Comparison of ENCODE assay signal across 13 cellular contexts in genomic region chr11:46315783-46316563, GRCh38. TPM values are rescaled to one million over a fixed set of nuclear protein-coding genes. Genes with fewer than 3 reads are reported as not detected.
DNase-seq lines count a peak whose midpoint lies in the region; ATAC-seq, FAIRE-seq and TF ChIP-seq lines count a peak whose summit lies in the region.
"Had no signal": no experiment of that assay in that cellular context is flagged by ENCODE, and none has a peak within 500 bp of the region (broad histone marks: within the 10 kb centered on the region; RNA-seq: fewer than 3 reads in every experiment).

No MANE protein-coding gene starts in this region.

- no peaks in the 10 kb centered on the region for H3K9me2 ChIP-seq in MM.1S (replicated peaks; ENCODE audit: insufficient read depth, low read length)

- POLR2A ChIA-PET in HepG2 (lab: Yijun Ruan, JAX): interaction anchor here (4.2 kb wide), 1 partner anchor 73 kb away, joined by 33 read pairs; no protein-coding TSS in a partner anchor
- POLR2A ChIA-PET in HEK293T (lab: Yijun Ruan, JAX): interaction anchor here (1.0 to 3.6 kb wide), 3 partner anchors 21 to 77 kb away, joined by 3 to 38 read pairs (median 15); no protein-coding TSS in a partner anchor

- H3K4me1 ChIP-seq in HepG2 (ENCODE audit: insufficient read depth, low read length) (peaks cover 10% of the 10 kb centered on the region; the same call in 1 of the 2 replicates), MM.1S (ENCODE audit: low read length) (peaks cover 7% of the 10 kb centered on the region; the same call in 1 of the 2 replicates)
- H3K4me1 ChIP-seq: SJCRH30 had no signal

- H3K9me3 Mint-ChIP-seq in Calu3 (ENCODE audit: low read depth, unreplicated experiment): no peaks in the 10 kb centered on the region
- H3K9me3 Mint-ChIP-seq: activated T-cell treated with anti-CD3 and anti-CD28 coated beads, Interleukin-2, amount 50 U/mL, for 24 hours had no signal

- no peak overlapping the region for H3K27ac Mint-ChIP-seq in Calu3 (ENCODE audit: unreplicated experiment)
- H3K27ac Mint-ChIP-seq: activated naive CD4-positive, alpha-beta T cell treated with anti-CD3 and anti-CD28 coated beads, Interleukin-2, amount 50 U/mL, for 72 hours; activated T-cell treated with anti-CD3 and anti-CD28 coated beads, Interleukin-2, amount 50 U/mL, for 24 hours had no signal

- H4K20me1 ChIP-seq in HepG2 (ENCODE audit: insufficient read depth, low read length): no peaks in the 10 kb centered on the region
- H4K20me1 ChIP-seq in MM.1S (ENCODE audit: insufficient read depth, low read length): no peaks in the 10 kb centered on the region

- WGBS in HepG2 (ENCODE audit: low lambda C conversion rate): 58% methylated on average over 7 of the region's 12 CpGs

- H3K79me2 ChIP-seq in HepG2 (ENCODE audit: insufficient read depth, low read length) (no peaks in the 10 kb centered on the region), MM.1S (ENCODE audit: low read length) (no peaks in the 10 kb centered on the region)

- H3K36me3 Mint-ChIP-seq in Calu3 (ENCODE audit: insufficient read depth, unreplicated experiment): peaks cover 10% of the 10 kb centered on the region

- intact Hi-C loops in Calu3 (cut with micrococcal nuclease; ENCODE audit: unreplicated experiment) (no loop called here), HepG2 (cut with micrococcal nuclease; ENCODE audit: unreplicated experiment) (no loop called here)

- peaks cover 16% of the 10 kb centered on the region for H3K4me1 Mint-ChIP-seq in Calu3 (ENCODE audit: low read depth, unreplicated experiment)

- TF ChIP-seq EP300 in HepG2 (IDR thresholded peaks at IDR 0.05; ENCODE audit: low read depth in 2 of 2, low read length in 2 of 2) (no peak), HepG2 (CRISPR knock-in tag; IDR thresholded peaks at IDR 0.05; ENCODE audit: borderline replicate concordance) (no peak)

- peak; percentile 43 for ATAC-seq in HepG2
- no peak for ATAC-seq in HG03025 (IDR thresholded peaks at IDR 0.05; ENCODE audit: low FRiP score, unreplicated experiment)

- in situ Hi-C loops in HepG2 (cut with HindIII; ENCODE audit: extremely low pct_ligation_motif_present, low pct_unique_long_range_greater_than_20kb): no loop called here

- no peak for TF ChIP-seq RAD21 in HepG2 (CRISPR knock-in tag; IDR thresholded peaks at IDR 0.05)

- TF ChIP-seq CTCF in Calu3 (IDR thresholded peaks at IDR 0.05; ENCODE audit: unreplicated experiment) (no peak), HepG2 (CRISPR knock-in tag; IDR thresholded peaks at IDR 0.05) (no peak), MM.1S (IDR thresholded peaks at IDR 0.05; ENCODE audit: low read length) (no peak)

- BruUV-seq in Calu3 (replicated peaks; lab: Mats Ljungman, UMichigan) (no TSS peak), HepG2 (replicated peaks; lab: Mats Ljungman, UMichigan) (no TSS peak)

- no peak for TF ChIP-seq POLR2A in HepG2 (IDR thresholded peaks at IDR 0.05; ENCODE audit: insufficient read depth in 1 of 2, low read depth in 2 of 2, low read length in 2 of 2)

- no peaks in the 10 kb centered on the region for H3F3A ChIP-seq in MM.1S (ENCODE audit: insufficient read depth, low read length)

- CTCF ChIA-PET in Calu3 (lab: Charles Lee) (interaction anchor here (0.5 to 3.2 kb wide), 7 partner anchors 9 to 187 kb away, joined by 3 to 13 read pairs (median 3); no protein-coding TSS in a partner anchor), HepG2 (lab: Yijun Ruan, JAX; ENCODE audit: low intra/inter-chr PET ratio, low total read pairs) (interaction anchor here (0.6 to 2.5 kb wide), 3 partner anchors 65 to 77 kb away, joined by 3 to 25 read pairs (median 24); no protein-coding TSS in a partner anchor), HEK293T (lab: Yijun Ruan, JAX) (interaction anchor here (0.6 to 3.8 kb wide), 7 partner anchors 8 to 81 kb away, joined by 3 to 22 read pairs (median 5); no protein-coding TSS in a partner anchor)

- no peak overlapping the region for H3K4me3 Mint-ChIP-seq in Calu3 (ENCODE audit: low read depth, unreplicated experiment)
- H3K4me3 Mint-ChIP-seq: activated T-cell treated with anti-CD3 and anti-CD28 coated beads, Interleukin-2, amount 50 U/mL, for 24 hours had no signal

- peaks cover 1 to 28% of the 10 kb centered on the region in 2 experiments; a peak in 3 of 5 replicates for H3K27me3 ChIP-seq in HepG2 (ENCODE audit: control insufficient read depth in 1 of 2, insufficient read depth in 2 of 2, low read length in 2 of 2)
- no peaks in the 10 kb centered on the region for H3K27me3 ChIP-seq in MM.1S (replicated peaks; ENCODE audit: insufficient read depth, low read length)
- H3K27me3 ChIP-seq: SJCRH30 had no signal

- H3K36me3 ChIP-seq in HepG2 (replicated peaks in 1 of 2; ENCODE audit: control insufficient read depth in 1 of 2, insufficient read depth in 2 of 2, low read length in 2 of 2): no peaks in the 10 kb centered on the region
- no peaks in the 10 kb centered on the region for H3K36me3 ChIP-seq in MM.1S (replicated peaks; ENCODE audit: insufficient read depth, low read length)
- H3K36me3 ChIP-seq: SJCRH30 had no signal

- H3K9me3 ChIP-seq in HepG2 (ENCODE audit: low read length) (no peaks in the 10 kb centered on the region), MM.1S (replicated peaks; ENCODE audit: insufficient read depth, low read length) (no peaks in the 10 kb centered on the region)
- H3K9me3 ChIP-seq: SJCRH30 had no signal

- no peak overlapping the region for H3K9ac ChIP-seq in HepG2 (ENCODE audit: insufficient read depth, low read depth, low read length)
- H3K9ac ChIP-seq in MM.1S (ENCODE audit: low read length): no peak overlapping the region

- no peak overlapping the region for H3K4me3 ChIP-seq in HepG2 (replicated peaks in 1 of 3; ENCODE audit: insufficient read depth in 1 of 3, low read depth in 2 of 3, low read length in 3 of 3)
- no peak overlapping the region for H3K4me3 ChIP-seq in MM.1S (ENCODE audit: low read length)
- H3K4me3 ChIP-seq: SJCRH30, skin epidermis had no signal

- DNase-seq in Calu3 (peak; percentile 57), NCI-H1105 treated with DMSO at 0.1 percent for 48 hours (lab: John Stamatoyannopoulos, UW) (peak; percentile 69), amniotic epithelial cell (ENCODE audit: low read depth) (peak; percentile 28), HepG2 (ENCODE audit: low spot score) (no peak), MM.1S (no peak), HEK293T (ENCODE audit: extremely low spot score) (no peak)

- no peak for FAIRE-seq in HepG2 (lab: Jason Lieb, UNC)
- FAIRE-seq: frontal cortex had no signal

- H2AFZ ChIP-seq in HepG2 (ENCODE audit: low read length) (no peak overlapping the region), MM.1S (ENCODE audit: low read length) (no peak overlapping the region)

- H3K4me2 ChIP-seq in HepG2 (ENCODE audit: low read depth, low read length) (no peak overlapping the region), MM.1S (ENCODE audit: low read depth, low read length) (no peak overlapping the region)

- H3K27ac ChIP-seq in HepG2 (ENCODE audit: extremely low read length, insufficient read depth, low read length): no peak overlapping the region
- H3K27ac ChIP-seq in MM.1S (ENCODE audit: low read length): no peak overlapping the region
- H3K27ac ChIP-seq: epithelial cell of prostate, SJCRH30, skin epidermis had no signal

- peaks cover 30% of the 10 kb centered on the region for H3K27me3 Mint-ChIP-seq in Calu3 (ENCODE audit: unreplicated experiment)
- H3K27me3 Mint-ChIP-seq: activated T-cell treated with anti-CD3 and anti-CD28 coated beads, Interleukin-2, amount 50 U/mL, for 24 hours had no signal

RNA-seq across cellular contexts. Expression of gene DGKZ, which starts 31.3 kb away (rescaled TPM):
- total RNA-seq in Calu3 (2022) (38.0 and 40.2 TPM in 2 replicates), HepG2 (2016; rRNA removed; fragmentation: Illumina TruSeq; extraction: Trizol) (14.6 and 20.7 TPM in 2 replicates)
- 11.9 and 13.2 TPM in 2 replicates for total RNA-seq in HepG2 (2016; cell fraction: cytosol; rRNA removed; fragmentation: Illumina TruSeq; extraction: Trizol; ENCODE audit: low read depth)
- total RNA-seq in HepG2 (2016; cell fraction: insoluble cytoplasmic fraction; rRNA removed; fragmentation: Illumina TruSeq; extraction: Trizol): 11.6 and 19.8 TPM in 2 replicates
- total RNA-seq in HepG2 (2016; cell fraction: membrane; rRNA removed; fragmentation: Illumina TruSeq; extraction: Trizol): 26.9 and 29.6 TPM in 2 replicates
- 18.5 and 22.1 TPM in 2 replicates for total RNA-seq in HepG2 (2016; cell fraction: nucleus; rRNA removed; fragmentation: Illumina TruSeq; extraction: Trizol)
- 15.8 and 17.6 TPM in 2 replicates for polyA plus RNA-seq in HepG2 (2011; rRNA removed)
- polyA plus RNA-seq in HepG2 (2011; cell fraction: cytosol; rRNA removed): 8.8 and 15.2 TPM in 2 replicates
- 108 and 162 TPM in 2 replicates for polyA plus RNA-seq in HepG2 (2011; cell fraction: nucleus; rRNA removed)
- 11.6 and 19.4 TPM in 2 replicates for polyA plus RNA-seq in HepG2 (2012)
- 18.6 and 18.8 TPM in 2 replicates for polyA plus RNA-seq in HepG2 (2016; cell fraction: cytosol; fragmentation: Illumina TruSeq; extraction: Trizol; ENCODE audit: low read depth)
- polyA plus RNA-seq in HepG2 (2016; cell fraction: insoluble cytoplasmic fraction; fragmentation: Illumina TruSeq; extraction: Trizol; ENCODE audit: low read depth): 21.9 and 30.3 TPM in 2 replicates
- 44.5 and 49.9 TPM in 2 replicates for polyA plus RNA-seq in HepG2 (2016; cell fraction: membrane; fragmentation: Illumina TruSeq; extraction: Trizol; ENCODE audit: low read depth)
- polyA plus RNA-seq in HepG2 (2016; cell fraction: nucleus; fragmentation: Illumina TruSeq; extraction: Trizol; ENCODE audit: insufficient read depth, low read depth): 65.9 and 71.9 TPM in 2 replicates
- polyA minus RNA-seq in HepG2 (2011; rRNA and poly(A)+ RNA removed; ENCODE audit: low replicate concordance): 43.2 and 71.9 TPM in 2 replicates
- 12.3 and 14.8 TPM in 2 replicates for polyA minus RNA-seq in HepG2 (2011; cell fraction: cytosol; rRNA and poly(A)+ RNA removed)
- 15.9 and 16.9 TPM in 2 replicates for polyA minus RNA-seq in HepG2 (2011; cell fraction: nucleus; rRNA and poly(A)+ RNA removed)

RNA-seq across cellular contexts. Expression of gene CREB3L1, which starts 38.5 kb away (rescaled TPM):
- total RNA-seq in Calu3 (2022) (0.61 TPM in 1 of 2 replicates, not detected in the other), HepG2 (2016; rRNA removed; fragmentation: Illumina TruSeq; extraction: Trizol) (not detected in 2 replicates)
- total RNA-seq in HepG2 (2016; cell fraction: cytosol; rRNA removed; fragmentation: Illumina TruSeq; extraction: Trizol; ENCODE audit: low read depth): not detected in 2 replicates
- not detected in 2 replicates for total RNA-seq in HepG2 (2016; cell fraction: insoluble cytoplasmic fraction; rRNA removed; fragmentation: Illumina TruSeq; extraction: Trizol)
- total RNA-seq in HepG2 (2016; cell fraction: membrane; rRNA removed; fragmentation: Illumina TruSeq; extraction: Trizol): not detected in 2 replicates
- total RNA-seq in HepG2 (2016; cell fraction: nucleus; rRNA removed; fragmentation: Illumina TruSeq; extraction: Trizol): not detected in 2 replicates
- polyA plus RNA-seq in HepG2 (2011; rRNA removed): not detected in 2 replicates
- polyA plus RNA-seq in HepG2 (2011; cell fraction: cytosol; rRNA removed): not detected in 2 replicates
- not detected in 2 replicates for polyA plus RNA-seq in HepG2 (2011; cell fraction: nucleus; rRNA removed)
- polyA plus RNA-seq in HepG2 (2012): 0.04 TPM in 1 of 2 replicates, not detected in the other
- not detected in 2 replicates for polyA plus RNA-seq in HepG2 (2016; cell fraction: cytosol; fragmentation: Illumina TruSeq; extraction: Trizol; ENCODE audit: low read depth)
- not detected in 2 replicates for polyA plus RNA-seq in HepG2 (2016; cell fraction: insoluble cytoplasmic fraction; fragmentation: Illumina TruSeq; extraction: Trizol; ENCODE audit: low read depth)
- polyA plus RNA-seq in HepG2 (2016; cell fraction: membrane; fragmentation: Illumina TruSeq; extraction: Trizol; ENCODE audit: low read depth): 0.13 TPM in 1 of 2 replicates, not detected in the other
- polyA plus RNA-seq in HepG2 (2016; cell fraction: nucleus; fragmentation: Illumina TruSeq; extraction: Trizol; ENCODE audit: insufficient read depth, low read depth): not detected in 2 replicates
- polyA minus RNA-seq in HepG2 (2011; rRNA and poly(A)+ RNA removed; ENCODE audit: low replicate concordance): 0.12 and 1.6 TPM in 2 replicates
- not detected in 2 replicates for polyA minus RNA-seq in HepG2 (2011; cell fraction: cytosol; rRNA and poly(A)+ RNA removed)
- not detected in 2 replicates for polyA minus RNA-seq in HepG2 (2011; cell fraction: nucleus; rRNA and poly(A)+ RNA removed)

Comparison
In these comparisons a context has a peak if more than half of its experiments do, and no peak if none do; other contexts are left out.
1. DNase-seq: peak in Calu3 (single experiment), NCI-H1105 treated with DMSO at 0.1 percent for 48 hours (single experiment) and amniotic epithelial cell (single experiment); none in HepG2 (single experiment), MM.1S (single experiment) and HEK293T (single experiment).